Comparison of ENCODE assay signal across 12 cellular contexts in genomic region chr19:56133858-56134654, GRCh38. TPM values are rescaled to one million over a fixed set of nuclear protein-coding genes. Genes with fewer than 3 reads are reported as not detected.
DNase-seq lines count a peak whose midpoint lies in the region; ATAC-seq, FAIRE-seq and TF ChIP-seq lines count a peak whose summit lies in the region.
"Had no signal": no experiment of that assay in that cellular context is flagged by ENCODE, and none has a peak within 500 bp of the region (broad histone marks: within the 10 kb centered on the region; RNA-seq: fewer than 3 reads in every experiment).

No MANE protein-coding gene starts in this region.

- in situ Hi-C loops in KBM-7 (cut with MboI; ENCODE audit: low pct_unique_long_range_greater_than_20kb, low sequenced_read_pairs) (no loop called here), K562 (cut with MboI) (loop anchor here (25.0 kb wide), 1 partner anchor 972 kb away; the partner anchor contains the start of genes DNAAF3 and TNNI3)

- CTCF ChIA-PET in K562 (lab: Yijun Ruan, JAX; ENCODE audit: low intra/inter-chr PET ratio) (no interaction called here), Calu3 (lab: Charles Lee) (interaction anchor here (0.7 kb wide), 1 partner anchor 9 kb away, joined by 3 read pairs; no protein-coding TSS in a partner anchor)

- TF ChIP-seq CTCF in K562 (IDR thresholded peaks at IDR 0.05 in 2 of 3, conservative IDR thresholded peaks at IDR 0.05 in 1 of 3; ENCODE audit: insufficient read depth in 2 of 3, low read depth in 1 of 3, low read length in 3 of 3) (no peak), osteocyte (IDR thresholded peaks at IDR 0.05) (no peak), Calu3 (IDR thresholded peaks at IDR 0.05; ENCODE audit: unreplicated experiment) (no peak)

- intact Hi-C loops in K562 (cut with micrococcal nuclease): no loop called here
- intact Hi-C loops in Calu3 (cut with micrococcal nuclease; ENCODE audit: unreplicated experiment): no loop called here

- no peak overlapping the region for H3K27ac ChIP-seq in K562 (ENCODE audit: extremely low read depth, low read depth, low read length)
- H3K27ac ChIP-seq: dorsolateral prefrontal cortex, vagina had no signal

- TF ChIP-seq EP300 in K562 (IDR thresholded peaks at IDR 0.05; ENCODE audit: low read length): no peak

- no peaks in the 10 kb centered on the region for H3K36me3 ChIP-seq in K562 (ENCODE audit: control insufficient read depth, insufficient read depth, low read length)
- H3K36me3 ChIP-seq: vagina had no signal

- no peak for TF ChIP-seq POLR2A in K562 (conservative IDR thresholded peaks at IDR 0.05)

- no peaks in the 10 kb centered on the region for H3K9me3 Mint-ChIP-seq in osteocyte (ENCODE audit: unreplicated experiment)
- no peaks in the 10 kb centered on the region for H3K9me3 Mint-ChIP-seq in Calu3 (ENCODE audit: low read depth, unreplicated experiment)

- POLR2A ChIA-PET in K562 (lab: Yijun Ruan, JAX): interaction anchor here (1.3 kb wide), 1 partner anchor 9 kb away, joined by 5 read pairs; no protein-coding TSS in a partner anchor

- H3K9me1 ChIP-seq in K562 (ENCODE audit: control insufficient read depth, insufficient read depth, low read length): no peaks in the 10 kb centered on the region

- FAIRE-seq in K562 (lab: Jason Lieb, UNC): peak; percentile 44

- no TSS peak for BruUV-seq in K562 (replicated peaks; lab: Mats Ljungman, UMichigan)
- BruUV-seq in Calu3 (replicated peaks; lab: Mats Ljungman, UMichigan): no TSS peak

- ATAC-seq in GM18858 (IDR thresholded peaks at IDR 0.05; ENCODE audit: unreplicated experiment) (peak; percentile 55), K562 (peak; percentile 43; the same call in 1 of the 3 replicates), HG02885 (IDR thresholded peaks at IDR 0.05; ENCODE audit: poor library complexity, unreplicated experiment) (no peak)
- ATAC-seq: left cardiac atrium had no signal

- H3K4me3 Mint-ChIP-seq in osteocyte (ENCODE audit: unreplicated experiment) (no peak overlapping the region), Calu3 (ENCODE audit: low read depth, unreplicated experiment) (no peak overlapping the region)

- H3K27me3 Mint-ChIP-seq in osteocyte (ENCODE audit: unreplicated experiment) (no peaks in the 10 kb centered on the region), Calu3 (ENCODE audit: unreplicated experiment) (no peaks in the 10 kb centered on the region)

- H3K4me1 Mint-ChIP-seq in osteocyte (ENCODE audit: unreplicated experiment) (peaks cover 13% of the 10 kb centered on the region), Calu3 (ENCODE audit: low read depth, unreplicated experiment) (peaks cover 20% of the 10 kb centered on the region)

- H2AFZ ChIP-seq in K562 (ENCODE audit: low read depth, low read length): peak overlapping the region; percentile 22

- peak overlapping the region; percentile 54 for H3K27ac Mint-ChIP-seq in osteocyte (ENCODE audit: unreplicated experiment)
- no peak overlapping the region for H3K27ac Mint-ChIP-seq in Calu3 (ENCODE audit: unreplicated experiment)

- whole genome bisulfite sequencing in K562 (ENCODE audit: insufficient coverage, low coverage, missing lambda C conversion rate): 47% methylated on average over 14 of the region's 14 CpGs

- H3K27me3 ChIP-seq in K562 (ENCODE audit: control insufficient read depth in 2 of 2, insufficient read depth in 2 of 2, low read length in 2 of 2): no peaks in the 10 kb centered on the region
- H3K27me3 ChIP-seq: dorsolateral prefrontal cortex, vagina had no signal

- H4K20me1 ChIP-seq in K562 (replicated peaks; ENCODE audit: control insufficient read depth, insufficient read depth, low read length): no peaks in the 10 kb centered on the region

- no peak for TF ChIP-seq RAD21 in K562 (CRISPR knock-in tag; conservative IDR thresholded peaks at IDR 0.05 in 1 of 2, IDR thresholded peaks at IDR 0.05 in 1 of 2)

- no peak overlapping the region for H3K4me3 ChIP-seq in K562
- H3K4me3 ChIP-seq: dorsolateral prefrontal cortex, vagina had no signal

- H3K9ac ChIP-seq in K562 (ENCODE audit: insufficient read depth in 1 of 2, low read depth in 2 of 2, low read length in 2 of 2): no peak overlapping the region; a peak in 1 of 4 replicates

- DNase-seq in KBM-7: peak; percentile 80
- DNase-seq in K562 (ENCODE audit: extremely low read depth in 1 of 4, low spot score in 3 of 4): peak in 1 of 4 experiments; percentile 20
- no peak for DNase-seq in osteocyte (ENCODE audit: extremely low spot score, unreplicated experiment)
- DNase-seq in Calu3: no peak
- DNase-seq in NCI-H2171 (lab: John Stamatoyannopoulos, UW): no peak
- DNase-seq in NK-92 treated with Interleukin-12 subunit alpha and Interleukin-12 subunit beta, amount 100 ng/mL, for 24 hours (lab: John Stamatoyannopoulos, UW): no peak
- DNase-seq: dorsolateral prefrontal cortex; left cardiac atrium; stimulated activated CD4-positive, alpha-beta T cell treated with anti-CD3 and anti-CD28 coated beads, Interleukin-1b, Interleukin-23, amount 100 ng/mL, for 48 hours had no signal

- H3K36me3 Mint-ChIP-seq in osteocyte (ENCODE audit: unreplicated experiment): no peaks in the 10 kb centered on the region
- peaks cover 6% of the 10 kb centered on the region for H3K36me3 Mint-ChIP-seq in Calu3 (ENCODE audit: insufficient read depth, unreplicated experiment)

- H3K9me3 ChIP-seq in K562 (replicated peaks; ENCODE audit: control insufficient read depth, insufficient read depth, low read depth, low read length): no peaks in the 10 kb centered on the region
- H3K9me3 ChIP-seq: vagina had no signal

- H3K79me2 ChIP-seq in K562 (ENCODE audit: control insufficient read depth, insufficient read depth, low read length): no peaks in the 10 kb centered on the region

- H3K4me2 ChIP-seq in K562 (ENCODE audit: insufficient read depth, low read length): no peak overlapping the region

- H3K4me1 ChIP-seq in K562 (replicated peaks in 1 of 2; ENCODE audit: control insufficient read depth in 2 of 2, insufficient read depth in 2 of 2, low read length in 2 of 2): peaks cover 3 to 8% of the 10 kb centered on the region in 2 experiments; a peak in 2 of 5 replicates
- H3K4me1 ChIP-seq: vagina had no signal

RNA-seq across cellular contexts. Expression of gene ZNF444, which starts 7.0 kb away (rescaled TPM):
- 10.3 and 22.0 TPM in 2 replicates for total RNA-seq in K562 (2011; cell fraction: chromatin; rRNA removed; ENCODE audit: low replicate concordance)
- 14.7 and 18.6 TPM in 2 replicates for total RNA-seq in K562 (2011; cell fraction: nucleolus; rRNA removed)
- total RNA-seq in K562 (2011; cell fraction: nucleoplasm; rRNA removed): 13.4 and 17.9 TPM in 2 replicates
- total RNA-seq in K562 (2014; rRNA removed) (20.0 and 20.8 TPM in 2 replicates), K562 (2014; rRNA removed; fragmentation: Illumina TruSeq; extraction: Trizol) (2.0 and 2.8 TPM in 2 replicates), K562 (2015; rRNA removed; fragmentation: Illumina TruSeq; extraction: Trizol) (6.9 and 7.0 TPM in 2 replicates), K562 (2021) (38.8 and 40.0 TPM in 2 replicates), osteocyte (41.6 and 47.9 TPM in 2 replicates), Calu3 (2022) (78.6 and 79.1 TPM in 2 replicates)
- polyA plus RNA-seq in K562 (2011; rRNA removed) (6.1 and 7.4 TPM in 2 replicates), K562 (2014; fragmentation: Illumina TruSeq; extraction: Trizol) (7.7 and 10.6 TPM in 2 replicates), K562 (2014; fragmentation: Nextera tagmentation; extraction: Ambion mirVana) (under 1 TPM; 0.39 to 0.49 TPM), K562 (2014; rRNA removed) (24.3 and 28.4 TPM in 2 replicates)
- polyA plus RNA-seq in K562 (2011; cell fraction: cytosol; rRNA removed): 14.2 and 42.2 TPM in 2 replicates
- 10.7 and 21.0 TPM in 2 replicates for polyA plus RNA-seq in K562 (2011; cell fraction: nucleus; rRNA removed)
- polyA plus RNA-seq in K562 (2012): 17.4 and 18.2 TPM in 2 replicates
- polyA minus RNA-seq in K562 (2011; rRNA and poly(A)+ RNA removed): 2.2 and 4.2 TPM in 2 replicates
- polyA minus RNA-seq in K562 (2011; cell fraction: cytosol; rRNA and poly(A)+ RNA removed): 8.6 and 9.5 TPM in 2 replicates
- polyA minus RNA-seq in K562 (2011; cell fraction: nucleus; rRNA and poly(A)+ RNA removed): 2.8 and 3.4 TPM in 2 replicates

RNA-seq across cellular contexts. Expression of gene ZNF787, which starts 13.0 kb away (rescaled TPM):
- 17.6 and 47.4 TPM in 2 replicates for total RNA-seq in K562 (2011; cell fraction: chromatin; rRNA removed; ENCODE audit: low replicate concordance)
- 27.8 and 29.1 TPM in 2 replicates for total RNA-seq in K562 (2011; cell fraction: nucleolus; rRNA removed)
- total RNA-seq in K562 (2011; cell fraction: nucleoplasm; rRNA removed): 19.5 and 20.7 TPM in 2 replicates
- total RNA-seq in K562 (2014; rRNA removed): 77.6 and 84.0 TPM in 2 replicates
- 5.3 and 5.7 TPM in 2 replicates for total RNA-seq in K562 (2014; rRNA removed; fragmentation: Illumina TruSeq; extraction: Trizol)
- 26.1 and 30.6 TPM in 2 replicates for total RNA-seq in K562 (2015; rRNA removed; fragmentation: Illumina TruSeq; extraction: Trizol)
- total RNA-seq in K562 (2021): 65.9 and 73.8 TPM in 2 replicates
- polyA plus RNA-seq in K562 (2011; rRNA removed): 7.3 and 10.9 TPM in 2 replicates
- 11.1 and 55.5 TPM in 2 replicates for polyA plus RNA-seq in K562 (2011; cell fraction: cytosol; rRNA removed)
- 10.4 and 17.2 TPM in 2 replicates for polyA plus RNA-seq in K562 (2011; cell fraction: nucleus; rRNA removed)
- 35.3 and 37.8 TPM in 2 replicates for polyA plus RNA-seq in K562 (2012)
- polyA plus RNA-seq in K562 (2014; fragmentation: Illumina TruSeq; extraction: Trizol): 6.9 and 20.9 TPM in 2 replicates
- under 1 TPM; 0.45 to 0.53 TPM for polyA plus RNA-seq in K562 (2014; fragmentation: Nextera tagmentation; extraction: Ambion mirVana)
- 51.1 and 54.4 TPM in 2 replicates for polyA plus RNA-seq in K562 (2014; rRNA removed)
- polyA minus RNA-seq in K562 (2011; rRNA and poly(A)+ RNA removed): 1.8 and 3.2 TPM in 2 replicates
- 20.8 and 30.9 TPM in 2 replicates for polyA minus RNA-seq in K562 (2011; cell fraction: cytosol; rRNA and poly(A)+ RNA removed)
- 6.3 and 6.7 TPM in 2 replicates for polyA minus RNA-seq in K562 (2011; cell fraction: nucleus; rRNA and poly(A)+ RNA removed)
- total RNA-seq in osteocyte: 27.8 and 31.4 TPM in 2 replicates
- total RNA-seq in Calu3 (2022): 68.5 and 77.3 TPM in 2 replicates

RNA-seq across cellular contexts. Expression of gene GALP, which starts 41.8 kb away (rescaled TPM):
- not detected in 2 replicates for total RNA-seq in K562 (2011; cell fraction: chromatin; rRNA removed; ENCODE audit: low replicate concordance)
- total RNA-seq in K562 (2011; cell fraction: nucleolus; rRNA removed): not detected in 2 replicates
- not detected in 2 replicates for total RNA-seq in K562 (2011; cell fraction: nucleoplasm; rRNA removed)
- total RNA-seq in K562 (2014; rRNA removed) (not detected in 2 replicates), K562 (2014; rRNA removed; fragmentation: Illumina TruSeq; extraction: Trizol) (not detected in 2 replicates), K562 (2015; rRNA removed; fragmentation: Illumina TruSeq; extraction: Trizol) (not detected in 2 replicates), K562 (2021) (not detected in 2 replicates), osteocyte (not detected in 2 replicates), Calu3 (2022) (not detected in 2 replicates)
- polyA plus RNA-seq in K562 (2011; rRNA removed) (not detected in 2 replicates), K562 (2014; fragmentation: Illumina TruSeq; extraction: Trizol) (not detected in 2 replicates), K562 (2014; fragmentation: Nextera tagmentation; extraction: Ambion mirVana) (not detected), K562 (2014; rRNA removed) (not detected in 2 replicates)
- polyA plus RNA-seq in K562 (2011; cell fraction: cytosol; rRNA removed): not detected in 2 replicates
- not detected in 2 replicates for polyA plus RNA-seq in K562 (2011; cell fraction: nucleus; rRNA removed)
- polyA plus RNA-seq in K562 (2012): not detected in 2 replicates
- polyA minus RNA-seq in K562 (2011; rRNA and poly(A)+ RNA removed): not detected in 2 replicates
- polyA minus RNA-seq in K562 (2011; cell fraction: cytosol; rRNA and poly(A)+ RNA removed): not detected in 2 replicates
- not detected in 2 replicates for polyA minus RNA-seq in K562 (2011; cell fraction: nucleus; rRNA and poly(A)+ RNA removed)
- total RNA-seq: dorsolateral prefrontal cortex, left cardiac atrium, vagina had no signal
